Comparison of ENCODE assay signal across 8 cellular contexts in the genomic region with DNA sequence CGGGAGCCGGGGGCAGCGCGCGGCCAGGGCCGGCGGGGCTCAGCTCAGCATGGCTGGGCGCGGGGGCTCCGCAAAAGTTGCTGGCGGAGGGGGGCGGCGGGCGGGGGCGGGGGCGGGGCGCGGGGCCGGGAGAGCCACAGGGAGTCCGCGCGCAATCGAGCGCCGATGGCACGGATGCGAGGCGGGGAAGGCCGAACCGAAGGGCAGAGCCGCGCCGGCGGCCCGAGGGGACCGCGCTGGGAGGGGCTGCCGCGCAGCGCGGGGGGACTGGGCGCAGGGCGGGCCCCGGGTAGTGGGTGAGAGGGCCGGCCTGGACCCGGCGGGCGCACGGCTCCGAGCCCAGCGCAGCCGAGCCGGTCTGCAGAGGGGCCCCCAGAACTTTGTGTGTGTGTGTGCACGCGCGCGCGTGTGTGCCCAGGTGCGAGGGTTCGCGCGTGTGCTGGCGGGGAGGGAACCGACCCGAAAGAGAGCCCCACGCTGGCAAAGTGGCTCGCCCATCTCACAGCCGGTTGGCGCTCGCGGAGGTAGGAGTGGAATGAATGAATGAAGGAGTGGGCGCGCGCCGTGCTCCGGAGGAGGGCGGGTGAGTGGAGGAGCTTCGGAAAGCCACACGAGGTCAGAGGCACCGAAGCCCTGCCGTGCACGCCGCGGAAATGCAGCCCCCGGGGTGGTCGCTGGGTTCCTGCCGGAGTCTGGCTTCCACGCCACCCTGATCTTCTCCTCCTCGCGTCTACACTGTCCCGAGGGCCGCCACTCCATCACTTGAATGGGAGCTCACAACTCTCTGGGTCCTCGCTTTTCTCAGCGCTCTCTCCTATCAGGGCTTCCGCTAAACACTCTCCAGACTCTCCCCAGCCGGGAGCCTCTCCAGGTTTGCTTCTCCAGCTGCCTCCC. TPM values are rescaled to one million over a fixed set of nuclear protein-coding genes. Genes with fewer than 3 reads are reported as not detected.
DNase-seq lines count a peak whose midpoint lies in the region; ATAC-seq and TF ChIP-seq lines count a peak whose summit lies in the region.

TSS of gene HIPK2 (minus strand) at position 51 of the 894 bp plus-strand sequence. CDS start 375 bp downstream, outside the sequence.

- H3K27ac Mint-ChIP-seq in activated CD8-positive, alpha-beta T cell treated with anti-CD3 and anti-CD28 coated beads for 36 hours: peak within 1 kb of the TSS; percentile 96

- no peaks in the 10 kb centered on the region for H3K36me3 ChIP-seq in ectodermal cell (ENCODE audit: control insufficient read depth, insufficient read depth, low read length)
- no peaks in the 10 kb centered on the region for H3K36me3 ChIP-seq in lower lobe of right lung

- TF ChIP-seq CTCF in AG04449 (IDR thresholded peaks at IDR 0.05; ENCODE audit: insufficient read depth, low read length, missing control alignments) (no peak), lower lobe of right lung (IDR thresholded peaks at IDR 0.05) (no peak)
- TF ChIP-seq CTCF in activated CD8-positive, alpha-beta T cell treated with anti-CD3 and anti-CD28 coated beads for 36 hours (IDR thresholded peaks at IDR 0.05): no peak

- H3K36me3 Mint-ChIP-seq in activated CD8-positive, alpha-beta T cell treated with anti-CD3 and anti-CD28 coated beads for 36 hours (ENCODE audit: low read depth): no peaks in the 10 kb centered on the region

- H3K27me3 ChIP-seq in ectodermal cell (ENCODE audit: control insufficient read depth, insufficient read depth, low read length, poor library complexity, severe bottlenecking) (peaks cover 31% of the 10 kb centered on the region), lower lobe of right lung (ENCODE audit: low read depth) (no peaks in the 10 kb centered on the region)

- H3K4me1 Mint-ChIP-seq in activated CD8-positive, alpha-beta T cell treated with anti-CD3 and anti-CD28 coated beads for 36 hours (ENCODE audit: low read depth): peaks cover 35% of the 10 kb centered on the region

- H3K9me3 Mint-ChIP-seq in activated CD8-positive, alpha-beta T cell treated with anti-CD3 and anti-CD28 coated beads for 36 hours: no peaks in the 10 kb centered on the region

- peak within 1 kb of the TSS; percentile 96 for H3K4me3 Mint-ChIP-seq in activated CD8-positive, alpha-beta T cell treated with anti-CD3 and anti-CD28 coated beads for 36 hours

- peaks cover 20% of the 10 kb centered on the region for H3K27me3 Mint-ChIP-seq in activated CD8-positive, alpha-beta T cell treated with anti-CD3 and anti-CD28 coated beads for 36 hours

- H3K27ac ChIP-seq in ectodermal cell (ENCODE audit: insufficient read depth, low read depth, low read length, poor library complexity, severe bottlenecking): no peak within 1 kb of the TSS
- H3K27ac ChIP-seq in lower lobe of right lung: peak within 1 kb of the TSS; percentile 93

- CTCF ChIA-PET in AG04449 (lab: Yijun Ruan, JAX): interaction anchor here (0.8 to 4.9 kb wide), 17 partner anchors 9 to 226 kb away, joined by 3 to 38 read pairs (median 4); no protein-coding TSS in a partner anchor
- CTCF ChIA-PET in activated CD8-positive, alpha-beta T cell treated with anti-CD3 and anti-CD28 coated beads for 36 hours (lab: Charles Lee): interaction anchor here (0.9 to 12.2 kb wide), 4 partner anchors 132 to 176 kb away, joined by 3 to 62 read pairs (median 3); no protein-coding TSS in a partner anchor

- ATAC-seq in GM18861 (IDR thresholded peaks at IDR 0.05; ENCODE audit: unreplicated experiment) (peak; percentile 42), HG03103 (IDR thresholded peaks at IDR 0.05; ENCODE audit: low read depth, unreplicated experiment) (peak; percentile 42), lower lobe of right lung (peak; percentile 87 to 90)
- ATAC-seq in activated CD8-positive, alpha-beta T cell treated with anti-CD3 and anti-CD28 coated beads for 36 hours: peak; percentile 55

- WGBS in ectodermal cell, 2 experiments: 0% methylated on average over 96 of the region's 96 CpGs

- POLR2A ChIA-PET in AG04449 (lab: Yijun Ruan, JAX): interaction anchor here (1.0 kb wide), 3 partner anchors 9 to 137 kb away, joined by 3 read pairs; no protein-coding TSS in a partner anchor
- POLR2A ChIA-PET in activated CD8-positive, alpha-beta T cell treated with anti-CD3 and anti-CD28 coated beads for 36 hours (lab: Charles Lee): interaction anchor here (0.7 to 1.6 kb wide), 10 partner anchors 11 to 349 kb away, joined by 3 to 6 read pairs (median 3); no protein-coding TSS in a partner anchor

- H3K4me1 ChIP-seq in ectodermal cell (ENCODE audit: control insufficient read depth, insufficient read depth, low read length) (peaks cover 5% of the 10 kb centered on the region), lower lobe of right lung (peaks cover 31% of the 10 kb centered on the region)

- no peak for DNase-seq in AG04449 (ENCODE audit: low read depth, low spot score)
- peak; percentile 48 to 94 for DNase-seq in NCI-H526 (lab: John Stamatoyannopoulos, UW)
- DNase-seq in activated CD8-positive, alpha-beta T cell treated with anti-CD3 and anti-CD28 coated beads for 36 hours: peak; percentile 71
- DNase-seq in lower lobe of right lung: peak; percentile 88
- DNase-seq in stimulated activated CD4-positive, alpha-beta T cell treated with anti-CD3 and anti-CD28 coated beads, TNF-alpha, amount 100 ng/mL, for 24 hours (ENCODE audit: low read depth in 3 of 3): peak; percentile 23 to 71 (median 41)

- H3K4me3 ChIP-seq in AG04449 (ENCODE audit: low read depth, low read length) (peak within 1 kb of the TSS; percentile 76), ectodermal cell (ENCODE audit: insufficient read depth, low read depth, low read length) (peak within 1 kb of the TSS; percentile 83), lower lobe of right lung (peak within 1 kb of the TSS; percentile 85)

- intact Hi-C loops in activated CD8-positive, alpha-beta T cell treated with anti-CD3 and anti-CD28 coated beads for 36 hours (cut with micrococcal nuclease): loop anchor here (5.0 to 10.0 kb wide), 4 partner anchors 106 to 224 kb away; no protein-coding TSS in a partner anchor
- intact Hi-C loops in lower lobe of right lung (cut with DNase I): loop anchor here (10.0 kb wide), 1 partner anchor 227 kb away; no protein-coding TSS in a partner anchor

- H3K9me3 ChIP-seq in ectodermal cell (ENCODE audit: control insufficient read depth, low read length): no peaks in the 10 kb centered on the region
- H3K9me3 ChIP-seq in lower lobe of right lung: no peaks in the 10 kb centered on the region

RNA-seq across cellular contexts. Expression of gene HIPK2, which starts in this region (rescaled TPM):
- total RNA-seq in activated CD8-positive, alpha-beta T cell treated with anti-CD3 and anti-CD28 coated beads for 36 hours: 10 to 100 TPM; 17.3 to 17.6 TPM
- polyA plus RNA-seq in ectodermal cell (2013, experiment 1 of 4): 27.8 TPM
- 35.1 TPM for polyA plus RNA-seq in ectodermal cell (2013, experiment 2 of 4)
- 17.8 TPM for polyA plus RNA-seq in ectodermal cell (2013, experiment 3 of 4)
- polyA plus RNA-seq in ectodermal cell (2013, experiment 4 of 4): 23.5 TPM
- total RNA-seq in lower lobe of right lung: 81.0 TPM
